Comparison of ENCODE assay signal across 2 cellular contexts in the genomic region with DNA sequence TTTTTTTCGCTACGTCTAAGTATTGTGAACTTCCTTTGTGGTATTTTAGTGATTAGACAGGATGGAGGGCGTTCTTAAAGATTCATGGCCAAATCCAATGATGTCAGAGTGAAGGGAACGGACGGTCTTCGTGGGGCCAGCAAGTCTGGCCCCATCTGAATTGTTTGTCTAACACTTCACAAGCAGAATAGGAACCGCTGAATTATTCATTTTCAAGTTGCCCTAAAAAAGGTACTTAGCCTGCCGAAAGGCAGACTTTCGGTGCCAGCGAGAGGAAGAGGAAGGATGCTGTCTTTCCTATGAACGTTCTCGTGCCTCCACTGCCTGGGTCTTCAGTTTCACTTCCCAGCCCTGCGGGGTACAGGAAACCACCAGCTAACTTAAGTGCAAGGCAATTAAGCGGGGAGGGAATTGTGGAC.
TF ChIP-seq lines count a peak whose summit lies in the region.

No MANE protein-coding gene starts in this region.

TF ChIP-seq in HepG2, 621 proteins besides CTCF, POLR2A, EP300 and RAD21:
- TF ChIP-seq ZMYM3 (CRISPR knock-in tag; IDR thresholded peaks at IDR 0.05) (no peak), NONO (IDR thresholded peaks at IDR 0.05) (no peak), NONO (CRISPR knock-in tag; conservative IDR thresholded peaks at IDR 0.05) (no peak), ZNF292 (CRISPR knock-in tag; IDR thresholded peaks at IDR 0.05; ENCODE audit: borderline replicate concordance, low read depth) (no peak), ISX (CRISPR knock-in tag; conservative IDR thresholded peaks at IDR 0.05) (no peak), FUBP1 (CRISPR knock-in tag; IDR thresholded peaks at IDR 0.05; ENCODE audit: borderline replicate concordance) (no peak), DZIP1 (CRISPR knock-in tag; IDR thresholded peaks at IDR 0.05) (no peak), ZNF772 (CRISPR knock-in tag; IDR thresholded peaks at IDR 0.05) (no peak), NCOR1 (IDR thresholded peaks at IDR 0.05; ENCODE audit: borderline replicate concordance, low read length) (no peak)

TF ChIP-seq in GM12878, 131 proteins besides CTCF, POLR2A, EP300 and RAD21:
- TF ChIP-seq SKIL (IDR thresholded peaks at IDR 0.05; ENCODE audit: low read depth, poor library complexity, severe bottlenecking) (no peak), BCL11A (IDR thresholded peaks at IDR 0.05; ENCODE audit: low read depth, low read length) (peak; percentile 38; the same call in 1 of the 2 replicates), EED (IDR thresholded peaks at IDR 0.05; ENCODE audit: low read depth) (peak; percentile 87), RELB (IDR thresholded peaks at IDR 0.05; ENCODE audit: low read depth) (0 out of 2 replicates have a peak, but pooled peaks have one; percentile 48), IKZF1 (conservative IDR thresholded peaks at IDR 0.05) (peak; percentile 78), YBX1 (IDR thresholded peaks at IDR 0.05) (no peak), ZNF24 (IDR thresholded peaks at IDR 0.05) (no peak), ESRRA (IDR thresholded peaks at IDR 0.05; ENCODE audit: low read length) (no peak), NR2C1 (IDR thresholded peaks at IDR 0.05) (no peak), MTA2 (IDR thresholded peaks at IDR 0.05; ENCODE audit: low read depth) (peak; percentile 57; the same call in 1 of the 2 replicates), ETV6 (conservative IDR thresholded peaks at IDR 0.05 in 1 of 2, IDR thresholded peaks at IDR 0.05 in 1 of 2; ENCODE audit: borderline replicate concordance in 1 of 2, low read depth in 1 of 2) (peak in 1 of 2 experiments; percentile 75; a peak in 1 of 4 replicates), BHLHE40 (IDR thresholded peaks at IDR 0.05; ENCODE audit: borderline replicate concordance in 1 of 2, low read depth in 2 of 2, low read length in 1 of 2) (peak; percentile 26 to 46; a peak in 1 of 4 replicates), RUNX3 (IDR thresholded peaks at IDR 0.05; ENCODE audit: low read length) (peak; percentile 73), POU2F2 (IDR thresholded peaks at IDR 0.05; ENCODE audit: borderline replicate concordance, low read depth, low read length) (no peak), IKZF2 (IDR thresholded peaks at IDR 0.05) (peak; percentile 64 to 67), SP1 (IDR thresholded peaks at IDR 0.05; ENCODE audit: low read depth, low read length) (no peak), MTA3 (IDR thresholded peaks at IDR 0.05; ENCODE audit: borderline replicate concordance, low read length) (peak; percentile 62; the same call in 1 of the 2 replicates), SPI1 (IDR thresholded peaks at IDR 0.05; ENCODE audit: borderline replicate concordance, insufficient read depth, low read depth, low read length) (peak; percentile 79; the same call in 1 of the 2 replicates)
- TF ChIP-seq, protein P1, sequence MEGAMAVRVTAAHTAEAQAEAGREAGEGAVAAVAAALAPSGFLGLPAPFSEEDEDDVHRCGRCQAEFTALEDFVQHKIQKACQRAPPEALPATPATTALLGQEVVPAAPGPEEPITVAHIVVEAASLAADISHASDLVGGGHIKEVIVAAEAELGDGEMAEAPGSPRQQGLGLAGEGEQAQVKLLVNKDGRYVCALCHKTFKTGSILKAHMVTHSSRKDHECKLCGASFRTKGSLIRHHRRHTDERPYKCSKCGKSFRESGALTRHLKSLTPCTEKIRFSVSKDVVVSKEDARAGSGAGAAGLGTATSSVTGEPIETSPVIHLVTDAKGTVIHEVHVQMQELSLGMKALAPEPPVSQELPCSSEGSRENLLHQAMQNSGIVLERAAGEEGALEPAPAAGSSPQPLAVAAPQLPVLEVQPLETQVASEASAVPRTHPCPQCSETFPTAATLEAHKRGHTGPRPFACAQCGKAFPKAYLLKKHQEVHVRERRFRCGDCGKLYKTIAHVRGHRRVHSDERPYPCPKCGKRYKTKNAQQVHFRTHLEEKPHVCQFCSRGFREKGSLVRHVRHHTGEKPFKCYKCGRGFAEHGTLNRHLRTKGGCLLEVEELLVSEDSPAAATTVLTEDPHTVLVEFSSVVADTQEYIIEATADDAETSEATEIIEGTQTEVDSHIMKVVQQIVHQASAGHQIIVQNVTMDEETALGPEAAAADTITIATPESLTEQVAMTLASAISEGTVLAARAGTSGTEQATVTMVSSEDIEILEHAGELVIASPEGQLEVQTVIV (IDR thresholded peaks at IDR 0.05; ENCODE audit: borderline replicate concordance, partially characterized antibody), result no peak
- TF ChIP-seq, protein P2, sequence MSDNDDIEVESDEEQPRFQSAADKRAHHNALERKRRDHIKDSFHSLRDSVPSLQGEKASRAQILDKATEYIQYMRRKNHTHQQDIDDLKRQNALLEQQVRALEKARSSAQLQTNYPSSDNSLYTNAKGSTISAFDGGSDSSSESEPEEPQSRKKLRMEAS (IDR thresholded peaks at IDR 0.05; ENCODE audit: low read depth, low read length), result no peak
TF ChIP-seq in GM12878: peak in this region for 11.
